12 cellular contexts compared by ENCODE assay signal in the genomic region with DNA sequence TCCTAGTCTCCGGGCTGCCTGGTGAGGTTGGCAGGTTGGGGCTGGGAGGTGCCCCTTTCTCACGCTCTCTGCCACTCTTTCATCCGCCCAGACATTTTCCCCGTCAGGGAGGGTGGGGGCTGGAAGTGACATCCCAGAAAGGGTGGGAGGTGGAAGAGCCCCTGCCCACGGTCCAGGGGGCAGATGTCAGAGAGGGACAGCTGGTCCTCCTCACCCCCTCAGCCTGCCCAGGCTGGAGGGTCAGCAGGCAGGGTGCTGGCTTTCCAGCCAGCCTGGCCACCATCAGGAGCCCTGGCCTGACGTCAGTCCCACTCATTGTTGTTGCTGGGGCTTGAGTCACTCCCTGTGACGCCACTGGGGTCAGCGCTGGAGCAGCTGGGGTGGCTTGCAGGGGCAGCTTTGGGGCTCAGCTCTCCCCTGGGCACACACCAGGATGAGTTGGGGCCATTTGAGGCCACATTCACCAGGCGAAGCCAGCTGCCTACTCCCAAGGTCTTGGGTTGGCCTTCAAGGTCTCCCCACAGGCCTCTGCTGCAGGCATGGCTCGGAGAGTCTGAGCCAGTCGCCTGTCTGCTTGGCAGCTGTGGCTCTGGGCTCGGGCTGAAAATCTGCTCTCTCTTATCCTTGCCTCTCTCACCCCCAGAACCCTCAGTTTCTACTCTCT. TPM values are rescaled to one million over a fixed set of nuclear protein-coding genes. Genes with fewer than 3 reads are reported as not detected.
A peak's percentile ranks its signal among the peaks of the same experiment; 100 is the strongest.
DNase-seq lines count a peak whose midpoint lies in the region; ATAC-seq, FAIRE-seq and TF ChIP-seq lines count a peak whose summit lies in the region.
"Had no signal": no experiment of that assay in that cellular context is flagged by ENCODE, and none has a peak within 500 bp of the region (broad histone marks: within the 10 kb centered on the region; RNA-seq: fewer than 3 reads in every experiment).

No MANE protein-coding gene starts in this region.

- H3K9ac ChIP-seq in rectal smooth muscle tissue (ENCODE audit: low read length) = no peak overlapping the region

- H3K27ac ChIP-seq in angular gyrus (ENCODE audit: low read depth, low read length) (peak overlapping the region; percentile 95), rectal smooth muscle tissue (ENCODE audit: low read depth, low read length) (peak overlapping the region; percentile 27)

- H3K4me3 ChIP-seq in rectal smooth muscle tissue (ENCODE audit: low read length) = no peak overlapping the region

- ATAC-seq in GM19023 (IDR thresholded peaks at IDR 0.05; ENCODE audit: unreplicated experiment) = no peak

- no peak for FAIRE-seq in GM12891 (lab: Jason Lieb, UNC)

- H3K27me3 ChIP-seq in rectal smooth muscle tissue (ENCODE audit: control insufficient read depth, insufficient read depth, low read length) = no peaks in the 10 kb centered on the region

- DNase-seq in EL = peak; percentile 88
- peak; percentile 88 for DNase-seq in fibroblast of peridontal ligament (ENCODE audit: extremely low read depth)
- DNase-seq in GM12891 (ENCODE audit: insufficient read length, low spot score) = no peak
- DNase-seq in activated gamma-delta T cell treated with Interleukin-2 at 50 U/mL for 16 hours = no peak
- no peak for DNase-seq in SIG-M5 treated with dmso at 0.1 percent for 504 hours (lab: John Stamatoyannopoulos, UW; ENCODE audit: unreplicated experiment)
- DNase-seq: activated CD4-positive, alpha-beta T cell treated with anti-CD3 and anti-CD28 coated beads for 1 hour; activated naive CD4-positive, alpha-beta T cell treated with anti-CD3 and anti-CD28 coated beads, Interleukin-2, amount 10 ng/mL, durations not matched to agents 7 days and 5 days; NCI-H1105 had no signal

- no peaks in the 10 kb centered on the region for H3K36me3 ChIP-seq in rectal smooth muscle tissue (ENCODE audit: control insufficient read depth, insufficient read depth, low read length)

- TF ChIP-seq POLR2A in GM12891 (IDR thresholded peaks at IDR 0.05; ENCODE audit: low read depth, low read length) = no peak

- peaks cover 2% of the 10 kb centered on the region for H3K4me1 ChIP-seq in rectal smooth muscle tissue (ENCODE audit: control insufficient read depth, insufficient read depth, low read length)

TF ChIP-seq in GM12891, 5 proteins besides CTCF, POLR2A, EP300 and RAD21:
- TF ChIP-seq PAX5 (IDR thresholded peaks at IDR 0.05; ENCODE audit: insufficient read depth, low read length, severe bottlenecking) (no peak), POLR2AphosphoS5 (IDR thresholded peaks at IDR 0.05; ENCODE audit: low read depth, low read length) (no peak), POU2F2 (IDR thresholded peaks at IDR 0.05; ENCODE audit: low read depth, low read length) (no peak), SPI1 (IDR thresholded peaks at IDR 0.05; ENCODE audit: low read depth, low read length) (no peak)
TF ChIP-seq in GM12891: peak in this region for 0.

RNA-seq across cellular contexts. Expression of a gene that starts 5.7 kb away (rescaled TPM):
- polyA plus RNA-seq in GM12891 (2012; ENCODE audit: low read depth, missing spikeins) = 34.1 TPM

RNA-seq across cellular contexts. Expression of a gene that starts 12.9 kb away (rescaled TPM):
- polyA plus RNA-seq in GM12891 (2012; ENCODE audit: low read depth, missing spikeins) = 22.3 TPM

RNA-seq across cellular contexts. Expression of a gene that starts 15.4 kb away (rescaled TPM):
- polyA plus RNA-seq in GM12891 (2012; ENCODE audit: low read depth, missing spikeins) = not detected
- polyA plus RNA-seq: neural cell had no signal

RNA-seq across cellular contexts. Expression of a gene that starts 57.4 kb away (rescaled TPM):
- 1.3 TPM for polyA plus RNA-seq in GM12891 (2012; ENCODE audit: low read depth, missing spikeins)

Comparison
In these comparisons a context has a peak if more than half of its experiments do, and no peak if none do; other contexts are left out.
1. DNase-seq: peak in EL (single experiment) and fibroblast of peridontal ligament (single experiment); none in GM12891 (single experiment), activated gamma-delta T cell treated with Interleukin-2 at 50 U/mL for 16 hours (single experiment) and SIG-M5 treated with dmso at 0.1 percent for 504 hours (single experiment).